9 cellular contexts compared by ENCODE assay signal in the genomic region with DNA sequence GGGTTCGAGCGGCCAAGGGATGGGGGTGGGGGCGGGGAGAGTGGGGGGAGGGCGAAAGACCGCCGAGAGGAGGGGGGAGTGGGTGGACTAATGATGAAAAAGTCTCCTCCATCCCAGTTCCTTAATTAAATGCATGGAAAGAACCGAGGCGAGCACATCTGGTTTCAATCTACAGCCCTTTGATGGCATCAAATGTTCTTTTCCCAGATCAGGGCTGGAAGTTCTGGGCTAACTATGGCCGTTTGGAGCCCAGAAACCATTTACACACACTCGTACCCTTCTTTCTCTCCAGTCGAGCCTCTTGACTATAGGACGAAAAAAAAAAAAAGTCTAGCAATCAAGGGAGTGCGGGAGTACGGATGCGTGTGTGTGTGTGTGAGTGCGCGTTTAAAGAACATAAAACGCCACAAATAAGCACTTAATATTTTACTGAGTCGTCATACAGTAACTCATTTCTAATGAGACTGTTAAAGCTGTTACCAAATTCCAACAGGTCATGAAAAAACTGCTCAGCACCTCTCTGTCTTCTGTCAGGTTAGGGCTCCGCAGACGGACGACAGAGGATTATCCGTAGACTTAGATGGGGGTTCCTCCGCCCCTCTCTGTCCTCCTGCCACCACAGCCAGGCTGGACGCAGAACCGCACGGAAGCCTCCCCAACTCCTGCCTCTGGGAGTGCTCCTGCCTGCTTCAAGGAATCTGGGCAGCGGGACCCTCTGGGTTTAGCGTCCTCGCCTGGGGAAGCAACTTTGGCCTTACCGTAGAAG. TPM values are rescaled to one million over a fixed set of nuclear protein-coding genes. Genes with fewer than 3 reads are reported as not detected.
DNase-seq lines count a peak whose midpoint lies in the region; ATAC-seq and TF ChIP-seq lines count a peak whose summit lies in the region.
"Had no signal": no experiment of that assay in that cellular context is flagged by ENCODE, and none has a peak within 500 bp of the region (broad histone marks: within the 10 kb centered on the region; RNA-seq: fewer than 3 reads in every experiment).

No MANE protein-coding gene starts in this region.

- no peak overlapping the region for H3K4me3 Mint-ChIP-seq in CD8-positive, alpha-beta memory T cell

- peak; percentile 55 for DNase-seq in D341Med (ENCODE audit: low spot score)
- no peak for DNase-seq in PC-3
- DNase-seq in foreskin melanocyte = peak; percentile 17
- DNase-seq in prostate gland (ENCODE audit: low spot score) = no peak
- DNase-seq in T1000 (lab: John Stamatoyannopoulos, UW) = no peak
- DNase-seq in CD8-positive, alpha-beta memory T cell = no peak
- DNase-seq in DMS 273 treated with DMSO at 0.1 percent for 48 hours (lab: John Stamatoyannopoulos, UW) = no peak
- DNase-seq: NK-92 treated with Interleukin-12 subunit alpha and Interleukin-12 subunit beta, amount 100 ng/mL, for 24 hours had no signal

- intact Hi-C loops in PC-3 (cut with micrococcal nuclease) (no loop called here), prostate gland (cut with DNase I) (loop anchor here (5.0 kb wide), 1 partner anchor 730 kb away; no protein-coding TSS in a partner anchor)

- H3F3A ChIP-seq in PC-3 (ENCODE audit: low read length, unreplicated experiment) = no peaks in the 10 kb centered on the region

- H4K20me1 ChIP-seq in PC-3 (ENCODE audit: low read length) = no peaks in the 10 kb centered on the region

- H3K4me2 ChIP-seq in PC-3 (ENCODE audit: low read length) = peak overlapping the region; percentile 74

- no peak overlapping the region for H3K9ac ChIP-seq in PC-3 (ENCODE audit: low read length)

- BruUV-seq in PC-3 (replicated peaks; lab: Mats Ljungman, UMichigan) = no TSS peak

- WGBS in prostate gland = 4% methylated on average over 31 of the region's 31 CpGs

- ATAC-seq in PC-3 = no peak
- no peak for ATAC-seq in HG03457 (IDR thresholded peaks at IDR 0.05; ENCODE audit: unreplicated experiment)

- H3K9me3 ChIP-seq in PC-3 (ENCODE audit: low read length) (no peaks in the 10 kb centered on the region), prostate gland (no peaks in the 10 kb centered on the region)
- H3K9me3 ChIP-seq in CD8-positive, alpha-beta memory T cell (ENCODE audit: low read length) = no peaks in the 10 kb centered on the region

- no peak overlapping the region for H3K27ac Mint-ChIP-seq in CD8-positive, alpha-beta memory T cell

- peak overlapping the region; percentile 57 for H3K4me3 ChIP-seq in PC-3 (ENCODE audit: low read length)
- peak overlapping the region; percentile 20 to 56 for H3K4me3 ChIP-seq in prostate gland
- H3K4me3 ChIP-seq in CD8-positive, alpha-beta memory T cell (ENCODE audit: low read length) = no peak overlapping the region

- H3K27me3 ChIP-seq in PC-3 (ENCODE audit: low read length) (no peaks in the 10 kb centered on the region), prostate gland (replicated peaks; ENCODE audit: insufficient read depth) (no peaks in the 10 kb centered on the region)
- H3K27me3 ChIP-seq in CD8-positive, alpha-beta memory T cell (ENCODE audit: insufficient read depth, low read length, poor library complexity, severe bottlenecking) = peaks cover 10% of the 10 kb centered on the region

- H3K4me1 ChIP-seq in PC-3 (ENCODE audit: insufficient read depth, low read length) (no peaks in the 10 kb centered on the region), prostate gland (replicated peaks) (no peaks in the 10 kb centered on the region)
- no peaks in the 10 kb centered on the region for H3K4me1 ChIP-seq in CD8-positive, alpha-beta memory T cell (ENCODE audit: insufficient read depth, low read length)

- POLR2A ChIA-PET in PC-3 (lab: Charles Lee; ENCODE audit: unreplicated experiment) = no interaction called here
- POLR2A ChIA-PET in CD8-positive, alpha-beta memory T cell (lab: Charles Lee) = no interaction called here

- peaks cover 7 to 39% (median 13%) of the 10 kb centered on the region in 3 donors for H3K4me1 Mint-ChIP-seq in CD8-positive, alpha-beta memory T cell

- TF ChIP-seq CTCF in PC-3 (conservative IDR thresholded peaks at IDR 0.05; ENCODE audit: low read depth, low read length) (no peak), prostate gland (IDR thresholded peaks at IDR 0.05) (no peak)

- H3K27me3 Mint-ChIP-seq in CD8-positive, alpha-beta memory T cell = peaks cover 69 to 89% of the 10 kb centered on the region in 2 donors

- TF ChIP-seq POLR2A in prostate gland (IDR thresholded peaks at IDR 0.05) = no peak

- no peaks in the 10 kb centered on the region for H3K79me2 ChIP-seq in PC-3 (ENCODE audit: low read length)

- CTCF ChIA-PET in PC-3 (lab: Charles Lee) = no interaction called here
- CTCF ChIA-PET in CD8-positive, alpha-beta memory T cell (lab: Charles Lee) = no interaction called here

- H3K9me3 Mint-ChIP-seq in CD8-positive, alpha-beta memory T cell = peaks cover 0 to 3% (median 0%) of the 10 kb centered on the region in 5 donors

- no peaks in the 10 kb centered on the region for H3K9me2 ChIP-seq in PC-3 (replicated peaks; ENCODE audit: low read length)

- no peak overlapping the region for H3K27ac ChIP-seq in PC-3 (ENCODE audit: low read length)
- peak overlapping the region; percentile 82 to 83 for H3K27ac ChIP-seq in prostate gland
- H3K27ac ChIP-seq in CD8-positive, alpha-beta memory T cell (ENCODE audit: low read depth, low read length) = no peak overlapping the region

- H3K36me3 Mint-ChIP-seq in CD8-positive, alpha-beta memory T cell = no peaks in the 10 kb centered on the region

- peak overlapping the region; percentile 61; the same call in 1 of the 2 replicates for H2AFZ ChIP-seq in PC-3 (ENCODE audit: low read length)

- H3K36me3 ChIP-seq in PC-3 (ENCODE audit: low read depth, low read length) (no peaks in the 10 kb centered on the region), prostate gland (no peaks in the 10 kb centered on the region)
- no peaks in the 10 kb centered on the region for H3K36me3 ChIP-seq in CD8-positive, alpha-beta memory T cell (ENCODE audit: insufficient read depth, low read length)

RNA-seq across cellular contexts. Expression of a gene that starts 2.1 kb away (rescaled TPM):
- not detected in 2 replicates for total RNA-seq in PC-3 (2014; rRNA removed)
- total RNA-seq in prostate gland = 10 to 100 TPM in 1 of 2 donors, 1 to 10 TPM in 1; 7.0 to 35.2 TPM
- total RNA-seq in CD8-positive, alpha-beta memory T cell = not detected
- polyA plus RNA-seq in CD8-positive, alpha-beta memory T cell = not detected

Comparison
In these comparisons a context has a peak if more than half of its experiments do, and no peak if none do; other contexts are left out.
1. DNase-seq: peak in D341Med (single experiment) and foreskin melanocyte (single experiment); none in PC-3 (single experiment), prostate gland (single experiment), T1000 (single experiment), CD8-positive, alpha-beta memory T cell (0 of 5) and DMS 273 treated with DMSO at 0.1 percent for 48 hours (single experiment).
2. H3K27ac ChIP-seq: peak in prostate gland (2 of 2); none in PC-3 (single experiment) and CD8-positive, alpha-beta memory T cell (single experiment).